Comparison of ENCODE assay signal across 12 cellular contexts in genomic region chr7:542131-542934, GRCh38. TPM values are rescaled to one million over a fixed set of nuclear protein-coding genes. Genes with fewer than 3 reads are reported as not detected.
DNase-seq lines count a peak whose midpoint lies in the region; ATAC-seq and TF ChIP-seq lines count a peak whose summit lies in the region.
"Had no signal": no experiment of that assay in that cellular context is flagged by ENCODE, and none has a peak within 500 bp of the region (broad histone marks: within the 10 kb centered on the region; RNA-seq: fewer than 3 reads in every experiment).

No MANE protein-coding gene starts in this region.

- peaks cover 17% of the 10 kb centered on the region; the same call in 1 of the 2 replicates for H4K20me1 ChIP-seq in BLaER1
- no peaks in the 10 kb centered on the region for H4K20me1 ChIP-seq in PC-9 (ENCODE audit: insufficient read depth)
- no peaks in the 10 kb centered on the region for H4K20me1 ChIP-seq in fibroblast of lung (ENCODE audit: control insufficient read depth, extremely low read depth, insufficient read depth, low read length)

- CTCF ChIA-PET in PC-9 (lab: Charles Lee), result interaction anchor here (0.6 to 0.7 kb wide), 2 partner anchors 16 to 91 kb away, joined by 3 to 5 read pairs; no protein-coding TSS in a partner anchor

- POLR2A ChIA-PET in PC-9 (lab: Charles Lee; ENCODE audit: unreplicated experiment), result interaction anchor here (0.6 kb wide), 1 partner anchor 16 kb away, joined by 3 read pairs; no protein-coding TSS in a partner anchor

- no TSS peak for BruUV-seq in PC-9 (replicated peaks; lab: Mats Ljungman, UMichigan)

- no peak for TF ChIP-seq EP300 in tibial nerve (IDR thresholded peaks at IDR 0.05)

- TF ChIP-seq POLR2A in tibial nerve (IDR thresholded peaks at IDR 0.05), result no peak

- peaks cover 6% of the 10 kb centered on the region; the same call in 1 of the 2 replicates for H3K9me3 ChIP-seq in BLaER1
- H3K9me3 ChIP-seq in PC-9 (ENCODE audit: insufficient read depth, low read depth), result no peaks in the 10 kb centered on the region
- H3K9me3 ChIP-seq in fibroblast of lung (ENCODE audit: control insufficient read depth, insufficient read depth, low read depth, low read length), result no peaks in the 10 kb centered on the region
- H3K9me3 ChIP-seq in tibial nerve, result peaks cover 0 to 10% (median 0%) of the 10 kb centered on the region in 4 donors

- no peak overlapping the region for H3K9ac ChIP-seq in BLaER1
- H3K9ac ChIP-seq in fibroblast of lung (ENCODE audit: insufficient read depth, low read length), result no peak overlapping the region

- H3K27me3 ChIP-seq in BLaER1 (peaks cover 14% of the 10 kb centered on the region), PC-9 (ENCODE audit: insufficient read depth, low read depth) (no peaks in the 10 kb centered on the region), fibroblast of lung (ENCODE audit: control insufficient read depth, insufficient read depth, low read length) (no peaks in the 10 kb centered on the region), tibial nerve (no peaks in the 10 kb centered on the region)

- H3K4me2 ChIP-seq in BLaER1 (peak overlapping the region; percentile 76), PC-9 (peak overlapping the region; percentile 75), fibroblast of lung (ENCODE audit: extremely low read depth, insufficient read depth, low read length) (peak overlapping the region; percentile 8)

- H2AFZ ChIP-seq in PC-9, result 0 out of 2 replicates have a peak overlapping the region, but pooled peaks have one; percentile 66
- H2AFZ ChIP-seq in fibroblast of lung (ENCODE audit: low read length), result no peak overlapping the region

- H3K36me3 ChIP-seq in BLaER1, result no peaks in the 10 kb centered on the region
- H3K36me3 ChIP-seq in PC-9 (ENCODE audit: low read depth), result no peaks in the 10 kb centered on the region
- H3K36me3 ChIP-seq in fibroblast of lung (ENCODE audit: control insufficient read depth, insufficient read depth, low read length), result no peaks in the 10 kb centered on the region
- H3K36me3 ChIP-seq in tibial nerve, result no peaks in the 10 kb centered on the region
- H3K36me3 ChIP-seq: WERI-Rb-1 had no signal

- no peak for ATAC-seq in GM21619 (IDR thresholded peaks at IDR 0.05; ENCODE audit: unreplicated experiment)

- H3K27ac ChIP-seq in BLaER1 (no peak overlapping the region), PC-9 (peak overlapping the region; percentile 79), fibroblast of lung (ENCODE audit: insufficient read depth, low read length) (peak overlapping the region; percentile 65), tibial nerve (no peak overlapping the region)
- H3K27ac ChIP-seq: WERI-Rb-1 had no signal

- H3K79me2 ChIP-seq in PC-9 (ENCODE audit: low read depth) (no peaks in the 10 kb centered on the region), fibroblast of lung (ENCODE audit: control insufficient read depth, insufficient read depth, low read length) (no peaks in the 10 kb centered on the region)

- 76 to 78% methylated on average over 30 to 34 of the region's 34 CpGs for WGBS in tibial nerve, 2 donors

- H3F3A ChIP-seq in PC-9 (ENCODE audit: insufficient read depth, low read depth), result peaks cover 51% of the 10 kb centered on the region

- TF ChIP-seq CTCF in PC-9 (conservative IDR thresholded peaks at IDR 0.05) (no peak), fibroblast of lung (conservative IDR thresholded peaks at IDR 0.05 in 1 of 2, IDR thresholded peaks at IDR 0.05 in 1 of 2; ENCODE audit: low read depth in 1 of 2, low read length in 2 of 2) (no peak), tibial nerve (IDR thresholded peaks at IDR 0.05) (no peak)

- intact Hi-C loops in PC-9 (cut with micrococcal nuclease; ENCODE audit: unreplicated experiment), result no loop called here

- H3K4me3 ChIP-seq in BLaER1 (no peak overlapping the region), PC-9 (peak overlapping the region; percentile 30; the same call in 1 of the 2 replicates), fibroblast of lung (replicated peaks in 1 of 4; ENCODE audit: control extremely low read depth in 1 of 4, insufficient read depth in 1 of 4, low read depth in 3 of 4, low read length in 4 of 4) (no peak overlapping the region), tibial nerve (no peak overlapping the region)
- H3K4me3 ChIP-seq: lung had no signal

- H3K4me1 ChIP-seq in BLaER1, result peaks cover 56% of the 10 kb centered on the region
- peaks cover 68% of the 10 kb centered on the region for H3K4me1 ChIP-seq in PC-9 (replicated peaks; ENCODE audit: insufficient read depth)
- peaks cover 26% of the 10 kb centered on the region for H3K4me1 ChIP-seq in fibroblast of lung (ENCODE audit: control insufficient read depth, extremely low read depth, insufficient read depth, low read length)
- peaks cover 0 to 20% (median 9%) of the 10 kb centered on the region in 4 donors for H3K4me1 ChIP-seq in tibial nerve

- no peaks in the 10 kb centered on the region for H3K9me2 ChIP-seq in PC-9 (ENCODE audit: insufficient read depth)

- DNase-seq in PC-9 (no peak), fibroblast of lung (ENCODE audit: low read depth in 2 of 2) (no peak), retina (peak; percentile 69), NCI-H2081 (lab: John Stamatoyannopoulos, UW) (no peak), tibial nerve (ENCODE audit: low spot score in 2 of 2) (no peak), NCI-H1417 (lab: John Stamatoyannopoulos, UW) (no peak)
- DNase-seq: DMS79, NCI-H1048, WERI-Rb-1 had no signal

RNA-seq across cellular contexts. Expression of gene PDGFA, which starts 22.7 kb away (rescaled TPM):
- 23.6 and 32.5 TPM in 2 replicates for total RNA-seq in PC-9 (2021)
- total RNA-seq in fibroblast of lung, result 10.8 and 13.5 TPM in 2 replicates
- 2.0 and 16.9 TPM in 2 replicates for polyA plus RNA-seq in fibroblast of lung
- 2.4 and 17.6 TPM in 2 replicates for polyA plus RNA-seq in fibroblast of lung (2012)
- polyA minus RNA-seq in fibroblast of lung (ENCODE audit: low replicate concordance), result 8.4 and 52.3 TPM in 2 replicates
- total RNA-seq in tibial nerve, result 10 to 100 TPM; 33.4 to 84.1 (median 40.6) TPM

Comparison
In these comparisons a context has a peak if more than half of its experiments do, and no peak if none do; other contexts are left out.
1. H3K27ac ChIP-seq: peak in PC-9 (single experiment) and fibroblast of lung (single experiment); none in BLaER1 (single experiment) and tibial nerve (0 of 4).
2. H3K4me2 ChIP-seq: peak in every context shown above with its lines; median percentile 76 in BLaER1; 75 in PC-9; 8 in fibroblast of lung.